16 cellular contexts compared by ENCODE assay signal in genomic region chr2:127359520-127359919, GRCh38. TPM values are rescaled to one million over a fixed set of nuclear protein-coding genes. Genes with fewer than 3 reads are reported as not detected.
"Had no signal": no experiment of that assay in that cellular context is flagged by ENCODE, and none has a peak within 500 bp of the region (broad histone marks: within the 10 kb centered on the region; RNA-seq: fewer than 3 reads in every experiment).

No MANE protein-coding gene starts in this region.

- H3K36me3 ChIP-seq: prostate gland, spleen had no signal

- H3K4me3 Mint-ChIP-seq: natural killer cell; stimulated activated naive CD8-positive, alpha-beta T cell treated with anti-CD3 and anti-CD28 coated beads, Interleukin-15, Interleukin-2, amounts not matched to agents 100 ng/mL and 50 ng/mL, for 24 hours had no signal

- H3K27ac Mint-ChIP-seq: stimulated activated naive CD8-positive, alpha-beta T cell treated with anti-CD3 and anti-CD28 coated beads, Interleukin-15, Interleukin-2, amounts not matched to agents 100 ng/mL and 50 ng/mL, for 24 hours had no signal

- DNase-seq: activated CD4-positive, alpha-beta T cell treated with anti-CD3 and anti-CD28 coated beads for 48 hours; activated naive CD4-positive, alpha-beta T cell treated with anti-CD3 and anti-CD28 coated beads, Interleukin-2, amount 50 U/mL, for 16 hours; body of pancreas; effector memory CD4-positive, alpha-beta T cell; left colon; mammary epithelial cell; natural killer cell; spleen; stimulated activated CD4-positive, alpha-beta T cell treated with anti-CD3 and anti-CD28 coated beads, Interleukin-2, amount 100 ng/mL, for 24 hours; testis had no signal

- H3K27me3 Mint-ChIP-seq: stimulated activated naive CD8-positive, alpha-beta T cell treated with anti-CD3 and anti-CD28 coated beads, Interleukin-15, Interleukin-2, amounts not matched to agents 100 ng/mL and 50 ng/mL, for 24 hours had no signal

- H3K36me3 Mint-ChIP-seq: natural killer cell had no signal

- H3K27me3 ChIP-seq: body of pancreas, spleen, testis had no signal

- H3K9me3 ChIP-seq: prostate gland, spleen, testis had no signal

- ATAC-seq: body of pancreas, left colon, natural killer cell, sciatic nerve had no signal

- H3K9me3 Mint-ChIP-seq: natural killer cell; stimulated activated naive CD8-positive, alpha-beta T cell treated with anti-CD3 and anti-CD28 coated beads, Interleukin-15, Interleukin-2, amounts not matched to agents 100 ng/mL and 50 ng/mL, for 24 hours had no signal

- H3K27ac ChIP-seq: body of pancreas, prostate gland, spleen, testis had no signal

- H3K4me3 ChIP-seq: body of pancreas, prostate gland, spleen, testis had no signal

- H3K4me1 ChIP-seq: prostate gland had no signal

RNA-seq across cellular contexts. Expression of gene PROC, which starts 58.7 kb away (rescaled TPM):
- total RNA-seq: natural killer cell; omental fat pad; prostate gland; sciatic nerve; spleen; T-helper 1 cell treated with Interleukin-12 subunit alpha and Interleukin-12 subunit beta and Interleukin-4 antibody, amounts not matched to agents 30 ng/mL and 1 ng/mL, for 36 hours; ureter had no signal
